Comparison of ENCODE assay signal across 1 cellular context in the genomic region with DNA sequence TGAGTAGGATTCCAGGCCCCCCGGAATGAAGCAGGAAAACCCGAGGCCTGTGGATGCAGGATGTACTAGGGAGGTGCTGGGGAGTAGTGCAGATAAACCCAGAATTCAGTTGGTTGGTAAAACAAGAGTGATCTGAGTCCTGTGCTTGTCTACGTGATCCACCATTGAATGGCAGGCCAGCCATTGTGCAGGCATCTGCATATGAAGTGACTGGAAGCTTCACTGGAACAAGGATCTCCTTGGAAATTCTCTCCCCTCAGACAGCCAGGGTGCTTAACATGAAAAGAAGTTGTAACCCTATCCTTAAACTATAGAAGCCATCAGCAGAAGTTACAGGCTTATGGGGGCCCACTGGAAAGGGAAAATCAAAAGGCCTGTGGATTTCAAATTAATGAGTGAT.
TF ChIP-seq lines count a peak whose summit lies in the region.

No MANE protein-coding gene starts in this region.

TF ChIP-seq in GM23338, 12 proteins besides CTCF, POLR2A, EP300 and RAD21:
- no peak for TF ChIP-seq REST (IDR thresholded peaks at IDR 0.05; ENCODE audit: unreplicated experiment)
- TF ChIP-seq, protein P1, sequence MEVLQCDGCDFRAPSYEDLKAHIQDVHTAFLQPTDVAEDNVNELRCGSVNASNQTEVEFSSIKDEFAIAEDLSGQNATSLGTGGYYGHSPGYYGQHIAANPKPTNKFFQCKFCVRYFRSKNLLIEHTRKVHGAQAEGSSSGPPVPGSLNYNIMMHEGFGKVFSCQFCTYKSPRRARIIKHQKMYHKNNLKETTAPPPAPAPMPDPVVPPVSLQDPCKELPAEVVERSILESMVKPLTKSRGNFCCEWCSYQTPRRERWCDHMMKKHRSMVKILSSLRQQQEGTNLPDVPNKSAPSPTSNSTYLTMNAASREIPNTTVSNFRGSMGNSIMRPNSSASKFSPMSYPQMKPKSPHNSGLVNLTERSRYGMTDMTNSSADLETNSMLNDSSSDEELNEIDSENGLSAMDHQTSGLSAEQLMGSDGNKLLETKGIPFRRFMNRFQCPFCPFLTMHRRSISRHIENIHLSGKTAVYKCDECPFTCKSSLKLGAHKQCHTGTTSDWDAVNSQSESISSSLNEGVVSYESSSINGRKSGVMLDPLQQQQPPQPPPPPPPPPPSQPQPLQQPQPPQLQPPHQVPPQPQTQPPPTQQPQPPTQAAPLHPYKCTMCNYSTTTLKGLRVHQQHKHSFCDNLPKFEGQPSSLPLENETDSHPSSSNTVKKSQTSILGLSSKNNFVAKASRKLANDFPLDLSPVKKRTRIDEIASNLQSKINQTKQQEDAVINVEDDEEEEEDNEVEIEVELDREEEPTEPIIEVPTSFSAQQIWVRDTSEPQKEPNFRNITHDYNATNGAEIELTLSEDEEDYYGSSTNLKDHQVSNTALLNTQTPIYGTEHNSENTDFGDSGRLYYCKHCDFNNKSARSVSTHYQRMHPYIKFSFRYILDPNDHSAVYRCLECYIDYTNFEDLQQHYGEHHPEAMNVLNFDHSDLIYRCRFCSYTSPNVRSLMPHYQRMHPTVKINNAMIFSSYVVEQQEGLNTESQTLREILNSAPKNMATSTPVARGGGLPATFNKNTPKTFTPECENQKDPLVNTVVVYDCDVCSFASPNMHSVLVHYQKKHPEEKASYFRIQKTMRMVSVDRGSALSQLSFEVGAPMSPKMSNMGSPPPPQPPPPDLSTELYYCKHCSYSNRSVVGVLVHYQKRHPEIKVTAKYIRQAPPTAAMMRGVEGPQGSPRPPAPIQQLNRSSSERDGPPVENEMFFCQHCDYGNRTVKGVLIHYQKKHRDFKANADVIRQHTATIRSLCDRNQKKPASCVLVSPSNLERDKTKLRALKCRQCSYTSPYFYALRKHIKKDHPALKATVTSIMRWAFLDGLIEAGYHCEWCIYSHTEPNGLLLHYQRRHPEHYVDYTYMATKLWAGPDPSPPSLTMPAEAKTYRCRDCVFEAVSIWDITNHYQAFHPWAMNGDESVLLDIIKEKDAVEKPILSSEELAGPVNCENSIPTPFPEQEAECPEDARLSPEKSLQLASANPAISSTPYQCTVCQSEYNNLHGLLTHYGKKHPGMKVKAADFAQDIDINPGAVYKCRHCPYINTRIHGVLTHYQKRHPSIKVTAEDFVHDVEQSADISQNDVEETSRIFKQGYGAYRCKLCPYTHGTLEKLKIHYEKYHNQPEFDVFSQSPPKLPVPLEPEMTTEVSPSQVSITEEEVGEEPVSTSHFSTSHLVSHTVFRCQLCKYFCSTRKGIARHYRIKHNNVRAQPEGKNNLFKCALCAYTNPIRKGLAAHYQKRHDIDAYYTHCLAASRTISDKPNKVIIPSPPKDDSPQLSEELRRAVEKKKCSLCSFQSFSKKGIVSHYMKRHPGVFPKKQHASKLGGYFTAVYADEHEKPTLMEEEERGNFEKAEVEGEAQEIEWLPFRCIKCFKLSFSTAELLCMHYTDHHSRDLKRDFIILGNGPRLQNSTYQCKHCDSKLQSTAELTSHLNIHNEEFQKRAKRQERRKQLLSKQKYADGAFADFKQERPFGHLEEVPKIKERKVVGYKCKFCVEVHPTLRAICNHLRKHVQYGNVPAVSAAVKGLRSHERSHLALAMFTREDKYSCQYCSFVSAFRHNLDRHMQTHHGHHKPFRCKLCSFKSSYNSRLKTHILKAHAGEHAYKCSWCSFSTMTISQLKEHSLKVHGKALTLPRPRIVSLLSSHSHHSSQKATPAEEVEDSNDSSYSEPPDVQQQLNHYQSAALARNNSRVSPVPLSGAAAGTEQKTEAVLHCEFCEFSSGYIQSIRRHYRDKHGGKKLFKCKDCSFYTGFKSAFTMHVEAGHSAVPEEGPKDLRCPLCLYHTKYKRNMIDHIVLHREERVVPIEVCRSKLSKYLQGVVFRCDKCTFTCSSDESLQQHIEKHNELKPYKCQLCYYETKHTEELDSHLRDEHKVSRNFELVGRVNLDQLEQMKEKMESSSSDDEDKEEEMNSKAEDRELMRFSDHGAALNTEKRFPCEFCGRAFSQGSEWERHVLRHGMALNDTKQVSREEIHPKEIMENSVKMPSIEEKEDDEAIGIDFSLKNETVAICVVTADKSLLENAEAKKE (CRISPR knock-in tag; IDR thresholded peaks at IDR 0.05), result peak; percentile 35; the same call in 1 of the 2 replicates
